ENCODE assay signal across 12 cellular contexts in the genomic region with DNA sequence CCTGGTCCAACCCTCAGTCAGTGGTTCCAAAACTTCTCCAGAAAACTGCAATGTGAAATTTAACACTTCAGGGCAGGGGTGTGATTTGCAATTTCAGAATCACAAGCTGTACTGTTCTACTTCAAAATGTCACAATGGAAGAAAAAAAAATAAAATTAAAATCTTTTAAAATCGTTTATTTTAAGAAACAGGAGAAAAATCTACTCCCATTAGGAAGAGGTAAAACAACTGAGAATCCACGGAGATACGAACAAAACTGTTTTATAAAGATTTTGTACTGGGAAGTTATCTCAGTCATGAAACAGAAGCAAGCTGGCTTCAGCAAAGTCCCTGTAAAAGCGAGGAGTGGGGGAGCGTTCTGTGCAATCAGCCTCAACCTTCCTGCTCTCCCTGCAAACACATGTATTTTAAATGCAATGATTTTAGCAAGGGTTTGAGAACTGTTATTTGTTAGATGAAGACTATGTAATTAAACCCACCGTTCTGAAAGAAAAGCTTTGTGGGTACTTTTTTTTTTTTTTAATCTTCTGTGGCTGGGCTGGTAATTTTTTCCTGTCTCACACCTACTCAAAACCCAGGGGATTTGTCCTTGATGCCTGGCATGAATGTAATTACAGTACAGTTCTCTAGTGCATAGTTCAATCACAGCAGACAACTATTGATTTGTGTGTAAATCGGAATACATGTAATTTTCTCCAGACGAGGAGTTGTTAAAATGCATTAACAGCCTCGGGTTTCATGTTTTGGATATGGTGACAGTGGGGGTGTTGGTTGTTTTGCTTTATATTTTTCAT.
DNase-seq lines count a peak whose midpoint lies in the region; ATAC-seq and TF ChIP-seq lines count a peak whose summit lies in the region.
"Had no signal": no experiment of that assay in that cellular context is flagged by ENCODE, and none has a peak within 500 bp of the region (broad histone marks: within the 10 kb centered on the region; RNA-seq: fewer than 3 reads in every experiment).

No MANE protein-coding gene starts in this region.

- intact Hi-C loops in gastrocnemius medialis (cut with DNase I; ENCODE audit: low total_unique reads), result no loop called here

- H4K20me1 ChIP-seq in smooth muscle cell (ENCODE audit: low read depth), result no peaks in the 10 kb centered on the region

- no peaks in the 10 kb centered on the region for H3K79me2 ChIP-seq in smooth muscle cell (ENCODE audit: low read depth)

- H3K36me3 ChIP-seq in smooth muscle cell (ENCODE audit: low read depth) (no peaks in the 10 kb centered on the region), gastrocnemius medialis (no peaks in the 10 kb centered on the region)
- H3K36me3 ChIP-seq: SJCRH30, transverse colon had no signal

- H3K27ac ChIP-seq in smooth muscle cell (ENCODE audit: low read depth), result peak overlapping the region; percentile 96
- H3K27ac ChIP-seq in gastrocnemius medialis, result no peak overlapping the region
- H3K27ac ChIP-seq: SJCRH30, transverse colon had no signal

- H3K9me3 ChIP-seq in smooth muscle cell (replicated peaks; ENCODE audit: low read depth) (no peaks in the 10 kb centered on the region), gastrocnemius medialis (no peaks in the 10 kb centered on the region)
- H3K9me3 ChIP-seq: transverse colon had no signal

- peak overlapping the region; percentile 80 for H3K4me2 ChIP-seq in smooth muscle cell

- H3K27me3 ChIP-seq in smooth muscle cell (ENCODE audit: low read depth) (no peaks in the 10 kb centered on the region), gastrocnemius medialis (no peaks in the 10 kb centered on the region)
- H3K27me3 ChIP-seq: SJCRH30, transverse colon had no signal

- peak overlapping the region; percentile 26 for H3K4me3 ChIP-seq in fibroblast of villous mesenchyme (ENCODE audit: low read depth, low read length)
- peak overlapping the region; percentile 14 for H3K4me3 ChIP-seq in smooth muscle cell
- no peak overlapping the region for H3K4me3 ChIP-seq in gastrocnemius medialis
- H3K4me3 ChIP-seq: SJCRH30, transverse colon had no signal

- H3K4me1 ChIP-seq in smooth muscle cell (ENCODE audit: low read depth), result peaks cover 20% of the 10 kb centered on the region
- no peaks in the 10 kb centered on the region for H3K4me1 ChIP-seq in gastrocnemius medialis
- H3K4me1 ChIP-seq: SJCRH30 had no signal

- ATAC-seq in gastrocnemius medialis, result no peak
- ATAC-seq: activated CD8-positive, alpha-beta memory T cell treated with anti-CD3 and anti-CD28 coated beads, Interleukin-2, amount 10 ng/mL, durations not matched to agents 7 days and 5 days had no signal

- H3F3A ChIP-seq in smooth muscle cell (ENCODE audit: low read depth), result no peaks in the 10 kb centered on the region

- DNase-seq in NCI-H748 (lab: John Stamatoyannopoulos, UW; ENCODE audit: unreplicated experiment) (peak; percentile 53), NCI-H748 treated with DMSO at 0.1 percent for 48 hours (lab: John Stamatoyannopoulos, UW) (no peak), SK-N-DZ (ENCODE audit: low spot score) (peak; percentile 33), fibroblast of villous mesenchyme (ENCODE audit: low read depth) (peak; percentile 58), smooth muscle cell (lab: John Stamatoyannopoulos, UW; ENCODE audit: unreplicated experiment) (no peak), T-helper 9 cell (no peak), gastrocnemius medialis (no peak), T-helper 1 cell (no peak)
- DNase-seq: 8988T; activated CD8-positive, alpha-beta memory T cell treated with anti-CD3 and anti-CD28 coated beads, Interleukin-2, amount 10 ng/mL, durations not matched to agents 7 days and 5 days; transverse colon had no signal

- in situ Hi-C loops in gastrocnemius medialis (cut with MboI; ENCODE audit: low sequenced_read_pairs in 4 of 4), result no loop called here

- peak overlapping the region; percentile 31 for H2AFZ ChIP-seq in smooth muscle cell (ENCODE audit: low read depth)

- WGBS in smooth muscle cell (ENCODE audit: low lambda C conversion rate), result 12% methylated on average over 9 of the region's 9 CpGs

- peak overlapping the region; percentile 82 for H3K9ac ChIP-seq in smooth muscle cell (ENCODE audit: low read depth)

- TF ChIP-seq CTCF in fibroblast of villous mesenchyme (IDR thresholded peaks at IDR 0.05; ENCODE audit: insufficient read depth, low read depth, low read length) (no peak), smooth muscle cell (IDR thresholded peaks at IDR 0.05; ENCODE audit: borderline replicate concordance, insufficient read depth, poor library complexity, severe bottlenecking) (no peak), gastrocnemius medialis (IDR thresholded peaks at IDR 0.05 in 4 of 5, conservative IDR thresholded peaks at IDR 0.05 in 1 of 5) (no peak)

- no peak for TF ChIP-seq POLR2A in gastrocnemius medialis (IDR thresholded peaks at IDR 0.05)

Comparison
In these comparisons a context has a peak if more than half of its experiments do, and no peak if none do; other contexts are left out.
1. DNase-seq: peak in NCI-H748 (single experiment), SK-N-DZ (single experiment) and fibroblast of villous mesenchyme (single experiment); none in NCI-H748 treated with DMSO at 0.1 percent for 48 hours (single experiment), smooth muscle cell (single experiment), T-helper 9 cell (single experiment), gastrocnemius medialis (0 of 2) and T-helper 1 cell (0 of 5).
2. H3K4me3 ChIP-seq: peak in fibroblast of villous mesenchyme (single experiment) and smooth muscle cell (single experiment); none in gastrocnemius medialis (0 of 4).